Comparison of ENCODE assay signal across 2 cellular contexts in the genomic region with DNA sequence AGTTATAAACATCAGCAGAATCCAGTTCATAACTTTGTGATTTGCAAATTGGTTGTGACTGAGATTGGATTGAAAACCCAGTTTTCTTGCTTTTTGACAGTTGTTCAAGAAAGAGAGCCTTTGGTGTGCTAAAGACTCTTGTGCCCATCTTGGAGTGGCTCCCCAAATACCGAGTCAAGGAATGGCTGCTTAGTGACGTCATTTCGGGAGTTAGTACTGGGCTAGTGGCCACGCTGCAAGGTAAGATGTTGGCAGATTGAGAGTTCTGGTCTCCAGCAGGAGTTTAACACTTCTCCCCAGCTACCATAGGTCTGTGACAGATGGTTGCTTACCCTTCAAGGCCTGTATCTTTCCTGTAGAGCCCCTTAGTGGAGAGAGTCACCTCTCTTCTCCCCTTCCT.
TF ChIP-seq lines count a peak whose summit lies in the region.

No MANE protein-coding gene starts in this region.

TF ChIP-seq in HepG2, 621 proteins besides CTCF, POLR2A, EP300 and RAD21:
- no peak for TF ChIP-seq ZFP82 (CRISPR knock-in tag; IDR thresholded peaks at IDR 0.05; ENCODE audit: borderline replicate concordance)
- TF ChIP-seq, protein P1, sequence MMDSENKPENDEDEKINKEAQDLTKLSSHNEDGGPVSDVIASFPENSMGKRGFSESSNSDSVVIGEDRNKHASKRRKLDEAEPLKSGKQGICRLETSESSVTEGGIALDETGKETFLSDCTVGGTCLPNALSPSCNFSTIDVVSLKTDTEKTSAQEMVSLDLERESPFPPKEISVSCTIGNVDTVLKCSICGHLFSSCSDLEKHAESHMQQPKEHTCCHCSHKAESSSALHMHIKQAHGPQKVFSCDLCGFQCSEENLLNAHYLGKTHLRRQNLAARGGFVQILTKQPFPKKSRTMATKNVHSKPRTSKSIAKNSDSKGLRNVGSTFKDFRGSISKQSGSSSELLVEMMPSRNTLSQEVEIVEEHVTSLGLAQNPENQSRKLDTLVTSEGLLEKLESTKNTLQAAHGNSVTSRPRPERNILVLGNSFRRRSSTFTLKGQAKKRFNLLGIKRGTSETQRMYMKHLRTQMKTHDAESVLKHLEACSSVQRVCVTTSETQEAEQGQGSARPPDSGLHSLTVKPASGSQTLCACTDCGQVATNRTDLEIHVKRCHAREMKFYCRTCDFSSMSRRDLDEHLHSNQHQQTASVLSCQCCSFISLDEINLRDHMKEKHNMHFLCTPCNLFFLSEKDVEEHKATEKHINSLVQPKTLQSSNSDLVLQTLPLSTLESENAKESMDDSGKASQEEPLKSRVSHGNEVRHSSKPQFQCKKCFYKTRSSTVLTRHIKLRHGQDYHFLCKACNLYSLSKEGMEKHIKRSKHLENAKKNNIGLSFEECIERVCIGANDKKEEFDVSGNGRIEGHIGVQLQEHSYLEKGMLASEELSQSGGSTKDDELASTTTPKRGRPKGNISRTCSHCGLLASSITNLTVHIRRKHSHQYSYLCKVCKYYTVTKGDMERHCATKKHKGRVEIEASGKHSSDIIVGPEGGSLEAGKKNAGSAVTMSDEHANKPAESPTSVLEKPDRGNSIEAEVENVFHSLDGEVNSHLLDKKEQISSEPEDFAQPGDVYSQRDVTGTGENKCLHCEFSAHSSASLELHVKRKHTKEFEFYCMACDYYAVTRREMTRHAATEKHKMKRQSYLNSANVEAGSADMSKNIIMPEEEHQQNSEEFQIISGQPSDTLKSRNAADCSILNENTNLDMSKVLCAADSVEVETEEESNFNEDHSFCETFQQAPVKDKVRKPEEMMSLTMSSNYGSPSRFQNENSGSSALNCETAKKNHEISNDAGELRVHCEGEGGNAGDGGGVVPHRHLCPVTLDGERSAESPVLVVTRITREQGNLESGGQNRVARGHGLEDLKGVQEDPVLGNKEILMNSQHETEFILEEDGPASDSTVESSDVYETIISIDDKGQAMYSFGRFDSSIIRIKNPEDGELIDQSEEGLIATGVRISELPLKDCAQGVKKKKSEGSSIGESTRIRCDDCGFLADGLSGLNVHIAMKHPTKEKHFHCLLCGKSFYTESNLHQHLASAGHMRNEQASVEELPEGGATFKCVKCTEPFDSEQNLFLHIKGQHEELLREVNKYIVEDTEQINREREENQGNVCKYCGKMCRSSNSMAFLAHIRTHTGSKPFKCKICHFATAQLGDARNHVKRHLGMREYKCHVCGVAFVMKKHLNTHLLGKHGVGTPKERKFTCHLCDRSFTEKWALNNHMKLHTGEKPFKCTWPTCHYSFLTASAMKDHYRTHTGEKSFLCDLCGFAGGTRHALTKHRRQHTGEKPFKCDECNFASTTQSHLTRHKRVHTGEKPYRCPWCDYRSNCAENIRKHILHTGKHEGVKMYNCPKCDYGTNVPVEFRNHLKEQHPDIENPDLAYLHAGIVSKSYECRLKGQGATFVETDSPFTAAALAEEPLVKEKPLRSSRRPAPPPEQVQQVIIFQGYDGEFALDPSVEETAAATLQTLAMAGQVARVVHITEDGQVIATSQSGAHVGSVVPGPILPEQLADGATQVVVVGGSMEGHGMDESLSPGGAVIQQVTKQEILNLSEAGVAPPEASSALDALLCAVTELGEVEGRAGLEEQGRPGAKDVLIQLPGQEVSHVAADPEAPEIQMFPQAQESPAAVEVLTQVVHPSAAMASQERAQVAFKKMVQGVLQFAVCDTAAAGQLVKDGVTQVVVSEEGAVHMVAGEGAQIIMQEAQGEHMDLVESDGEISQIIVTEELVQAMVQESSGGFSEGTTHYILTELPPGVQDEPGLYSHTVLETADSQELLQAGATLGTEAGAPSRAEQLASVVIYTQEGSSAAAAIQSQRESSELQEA (CRISPR knock-in tag; IDR thresholded peaks at IDR 0.05; ENCODE audit: not compliant biosample characterization), result no peak
- TF ChIP-seq ATF3 (CRISPR knock-in tag; IDR thresholded peaks at IDR 0.05), result no peak
- TF ChIP-seq ATF7 (IDR thresholded peaks at IDR 0.05), result peak; percentile 95
- no peak for TF ChIP-seq ATF7 (CRISPR knock-in tag; IDR thresholded peaks at IDR 0.05)
- TF ChIP-seq SYNCRIP (IDR thresholded peaks at IDR 0.05; ENCODE audit: insufficient read depth, low read depth, low read length), result no peak
- TF ChIP-seq CREB1 (IDR thresholded peaks at IDR 0.05), result peak; percentile 94
- TF ChIP-seq CREB1 (CRISPR knock-in tag; IDR thresholded peaks at IDR 0.05), result no peak

TF ChIP-seq in K562, 482 proteins besides CTCF, POLR2A, EP300 and RAD21:
- TF ChIP-seq CHCHD3 (CRISPR knock-in tag; IDR thresholded peaks at IDR 0.05) (no peak), BRF1 (IDR thresholded peaks at IDR 0.05; ENCODE audit: borderline replicate concordance, extremely low read depth, insufficient read length) (no peak), BDP1 (IDR thresholded peaks at IDR 0.05; ENCODE audit: insufficient read depth, insufficient read length) (no peak), GABPA (tag; conservative IDR thresholded peaks at IDR 0.05; ENCODE audit: low read depth) (no peak), ZC3H11A (IDR thresholded peaks at IDR 0.05; ENCODE audit: low read depth, low read length) (no peak), MYNN (IDR thresholded peaks at IDR 0.05) (no peak), MYNN (CRISPR knock-in tag; IDR thresholded peaks at IDR 0.05) (no peak), ATF7 (IDR thresholded peaks at IDR 0.05) (peak; percentile 79; the same call in 1 of the 2 replicates), IRF2 (CRISPR knock-in tag; IDR thresholded peaks at IDR 0.05) (no peak), CREM (IDR thresholded peaks at IDR 0.05; ENCODE audit: low read depth) (peak; percentile 43), SNRNP70 (optimal IDR thresholded peaks at IDR 0.05; ENCODE audit: low read depth, low read length) (no peak), ZNF717 (CRISPR knock-in tag; IDR thresholded peaks at IDR 0.05) (no peak), ATF3 (IDR thresholded peaks at IDR 0.05) (peak; percentile 66), ATF3 (CRISPR knock-in tag; conservative IDR thresholded peaks at IDR 0.05) (no peak), BRD4 (IDR thresholded peaks at IDR 0.05) (no peak), ATF1 (CRISPR knock-in tag; IDR thresholded peaks at IDR 0.05) (no peak), ATF1 (tag; IDR thresholded peaks at IDR 0.05) (peak; percentile 33; the same call in 1 of the 2 replicates)
